Comparison of ENCODE assay signal across 15 cellular contexts in the genomic region with DNA sequence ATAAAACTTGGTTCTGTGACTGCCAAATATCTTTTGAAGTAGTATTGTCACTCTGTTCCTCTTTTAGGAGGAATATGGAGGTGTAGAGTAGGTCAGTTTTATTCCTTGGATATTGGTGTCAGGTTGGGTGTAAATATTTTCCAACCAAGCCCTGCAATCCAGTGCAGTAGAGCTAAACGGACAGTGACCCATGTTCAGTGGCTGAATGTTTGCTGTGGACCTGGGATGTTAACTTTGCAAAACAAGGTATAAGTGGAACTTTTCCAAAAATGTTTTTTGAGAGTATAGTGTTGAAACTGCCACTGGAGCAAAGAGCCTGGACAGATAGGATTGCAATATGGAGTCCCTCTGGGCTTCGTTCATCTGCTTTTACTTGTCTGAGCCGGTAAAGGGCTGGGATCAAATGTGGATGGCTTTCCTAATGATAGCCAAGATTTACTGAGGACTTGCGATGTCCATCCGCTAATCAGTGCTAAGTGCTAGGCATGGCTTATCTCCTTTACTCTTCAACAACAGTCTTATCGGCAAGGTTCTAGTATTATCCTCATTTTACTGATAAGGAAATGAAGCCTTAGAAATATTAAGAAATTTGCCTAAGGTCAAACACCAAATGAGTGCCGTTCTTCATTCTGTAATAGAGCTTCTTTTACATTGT.
DNase-seq lines count a peak whose midpoint lies in the region; ATAC-seq, FAIRE-seq and TF ChIP-seq lines count a peak whose summit lies in the region.
"Had no signal": no experiment of that assay in that cellular context is flagged by ENCODE, and none has a peak within 500 bp of the region (broad histone marks: within the 10 kb centered on the region; RNA-seq: fewer than 3 reads in every experiment).

No MANE protein-coding gene starts in this region.

- TF ChIP-seq EP300 in H1 (IDR thresholded peaks at IDR 0.05; ENCODE audit: borderline replicate concordance in 1 of 2, low read depth in 2 of 2, low read length in 2 of 2): no peak

- H3K23ac ChIP-seq in H9 (ENCODE audit: insufficient read length, low read depth, low read length) (no peak overlapping the region), H1 (ENCODE audit: insufficient read length) (no peak overlapping the region)

- no peak overlapping the region for H3K14ac ChIP-seq in H9 (ENCODE audit: insufficient read depth, low read length)
- no peak overlapping the region for H3K14ac ChIP-seq in H1 (ENCODE audit: insufficient read length)

- H3K27ac Mint-ChIP-seq in H9: peak overlapping the region in 2 of 3 experiments; percentile 1 to 21; a peak in 1 of 7 replicates
- peak overlapping the region; percentile 53 to 92 (median 79) for H3K27ac Mint-ChIP-seq in nephron
- H3K27ac Mint-ChIP-seq in naive thymus-derived CD8-positive, alpha-beta T cell: peak overlapping the region in 1 of 10 donors; percentile 2
- H3K27ac Mint-ChIP-seq: B cell; CD4-positive, alpha-beta T cell had no signal

- TF ChIP-seq POLR2A in H1 (IDR thresholded peaks at IDR 0.05; ENCODE audit: control extremely low read depth in 1 of 2, low read depth in 2 of 2, low read length in 2 of 2): no peak

- no peaks in the 10 kb centered on the region for H3K79me2 ChIP-seq in H9 (ENCODE audit: insufficient read depth, low read length)
- no peaks in the 10 kb centered on the region for H3K79me2 ChIP-seq in PC-3 (ENCODE audit: low read length)
- no peaks in the 10 kb centered on the region for H3K79me2 ChIP-seq in H1 (ENCODE audit: control insufficient read depth in 1 of 2, insufficient read depth in 2 of 2, low read length in 2 of 2)

- CTCF ChIA-PET in PC-3 (lab: Charles Lee) (no interaction called here), H1 (lab: Charles Lee; ENCODE audit: partially characterized antibody) (interaction anchor here (0.7 to 1.4 kb wide), 2 partner anchors 28 to 79 kb away, joined by 3 to 4 read pairs; no protein-coding TSS in a partner anchor)

- H3K4me3 ChIP-seq in PC-3 (ENCODE audit: low read length): no peak overlapping the region
- no peak overlapping the region for H3K4me3 ChIP-seq in H1 (ENCODE audit: extremely low read depth in 1 of 4, insufficient read depth in 2 of 4, low read depth in 3 of 4, low read length in 4 of 4)
- H3K4me3 ChIP-seq: GM23248 had no signal

- TF ChIP-seq CTCF in H9 (conservative IDR thresholded peaks at IDR 0.05) (no peak), PC-3 (conservative IDR thresholded peaks at IDR 0.05; ENCODE audit: low read depth, low read length) (no peak), H1 (IDR thresholded peaks at IDR 0.05; ENCODE audit: control extremely low read depth in 1 of 3, insufficient read depth in 1 of 3, low read depth in 1 of 3, low read length in 3 of 3) (no peak), nephron (IDR thresholded peaks at IDR 0.05; ENCODE audit: unreplicated experiment in 3 of 3) (no peak)

- H2BK15ac ChIP-seq in H9 (ENCODE audit: low read depth, low read length) (no peak overlapping the region), H1 (ENCODE audit: low read length) (no peak overlapping the region)

- no peak overlapping the region for H2BK5ac ChIP-seq in H9 (ENCODE audit: insufficient read length, low read length)
- H2BK5ac ChIP-seq in H1 (ENCODE audit: low read depth, low read length): no peak overlapping the region

- H2AFZ ChIP-seq in H9 (ENCODE audit: low read length) (no peak overlapping the region), PC-3 (ENCODE audit: low read length) (no peak overlapping the region; the same call in 1 of the 2 replicates), H1 (ENCODE audit: low read length) (0 out of 2 replicates have a peak overlapping the region, but pooled peaks have one; percentile 11)
- H2AFZ ChIP-seq: GM23248 had no signal

- no CpG with 5 or more reads among the region's 7 CpGs for WGBS in H9 (ENCODE audit: extremely low coverage, insufficient read length, low lambda C conversion rate)
- WGBS in H1 (ENCODE audit: extremely low coverage in 1 of 2, insufficient coverage in 1 of 2, insufficient read length in 1 of 2, insufficient replicate concordance in 2 of 2, low coverage in 1 of 2, low lambda C conversion rate in 2 of 2, missing lambda C conversion rate in 1 of 2), 2 experiments: 88% methylated on average over 7 of the region's 7 CpGs; no CpG with 5 or more reads in 1 of the 2 experiments

- H4K5ac ChIP-seq in H9 (ENCODE audit: insufficient read length, low read depth, low read length): no peak overlapping the region
- H4K5ac ChIP-seq in H1 (ENCODE audit: insufficient read length, low read depth, low read length): no peak overlapping the region

- H3K9ac ChIP-seq in H9 (ENCODE audit: extremely low read depth, insufficient read length, low read length) (no peak overlapping the region), PC-3 (ENCODE audit: low read length) (no peak overlapping the region), H1 (replicated peaks in 1 of 4; ENCODE audit: extremely low read depth in 1 of 4, low read depth in 3 of 4, low read length in 3 of 4) (no peak overlapping the region)
- H3K9ac ChIP-seq: GM23248 had no signal

- H2BK12ac ChIP-seq in H9 (ENCODE audit: insufficient read length, low read depth, low read length) (no peak overlapping the region), H1 (ENCODE audit: low read depth, low read length) (no peak overlapping the region)

- H2AK5ac ChIP-seq in H9 (ENCODE audit: insufficient read length, low read length): no peak overlapping the region
- no peak overlapping the region for H2AK5ac ChIP-seq in H1 (ENCODE audit: low read depth, low read length)

- H3K23me2 ChIP-seq in H9 (ENCODE audit: insufficient read length, low read depth, low read length, poor library complexity, severe bottlenecking) (no peaks in the 10 kb centered on the region), H1 (ENCODE audit: low read depth, low read length) (no peaks in the 10 kb centered on the region)

- H4K20me1 ChIP-seq in H9 (ENCODE audit: control insufficient read depth, insufficient read depth, insufficient read length) (no peaks in the 10 kb centered on the region), PC-3 (ENCODE audit: low read length) (no peaks in the 10 kb centered on the region), H1 (replicated peaks in 1 of 2; ENCODE audit: control insufficient read depth in 1 of 2, insufficient read depth in 2 of 2, low read length in 2 of 2) (no peaks in the 10 kb centered on the region)

- BruUV-seq in PC-3 (replicated peaks; lab: Mats Ljungman, UMichigan): no TSS peak

- peaks cover 14% of the 10 kb centered on the region for H3K4me1 ChIP-seq in H9 (ENCODE audit: insufficient read depth, low read length)
- peaks cover 44% of the 10 kb centered on the region for H3K4me1 ChIP-seq in PC-3 (ENCODE audit: insufficient read depth, low read length)
- H3K4me1 ChIP-seq in H1 (replicated peaks in 1 of 4; ENCODE audit: control insufficient read depth in 3 of 4, insufficient read depth in 4 of 4, low read length in 3 of 4): peaks cover 1 to 18% (median 6%) of the 10 kb centered on the region in 4 experiments; a peak in 6 of 7 replicates

- H3T11ph ChIP-seq in H9 (ENCODE audit: low read length): no peak overlapping the region

- H3K9me3 ChIP-seq in H9 (ENCODE audit: control insufficient read depth, low read depth, low read length) (no peaks in the 10 kb centered on the region), PC-3 (ENCODE audit: low read length) (no peaks in the 10 kb centered on the region), H1 (ENCODE audit: insufficient read depth in 2 of 2, low read depth in 1 of 2, low read length in 1 of 2) (no peaks in the 10 kb centered on the region)

- H3K36me3 ChIP-seq in PC-3 (ENCODE audit: low read depth, low read length) (no peaks in the 10 kb centered on the region), H1 (ENCODE audit: control insufficient read depth in 2 of 4, insufficient read depth in 4 of 4, low read length in 3 of 4) (no peaks in the 10 kb centered on the region)

- H4K91ac ChIP-seq in H9 (ENCODE audit: insufficient read length, low read depth, low read length) (no peak overlapping the region), H1 (replicated peaks; ENCODE audit: insufficient read length, low read length) (no peak overlapping the region)

- H3K56ac ChIP-seq in H9 (ENCODE audit: insufficient read length, low read depth, low read length): no peak overlapping the region
- H3K56ac ChIP-seq in H1 (replicated peaks; ENCODE audit: insufficient read length, low read depth, low read length): no peak overlapping the region

- no peaks in the 10 kb centered on the region for H3K27me3 ChIP-seq in H9 (ENCODE audit: insufficient read depth, low read length)
- no peaks in the 10 kb centered on the region for H3K27me3 ChIP-seq in PC-3 (ENCODE audit: low read length)
- no peaks in the 10 kb centered on the region for H3K27me3 ChIP-seq in H1 (replicated peaks in 1 of 4; ENCODE audit: control insufficient read depth in 3 of 4, extremely low read depth in 1 of 4, insufficient read depth in 3 of 4, low read length in 3 of 4)

- POLR2A ChIA-PET in PC-3 (lab: Charles Lee; ENCODE audit: unreplicated experiment) (no interaction called here), H1 (lab: Charles Lee; ENCODE audit: partially characterized antibody) (interaction anchor here (1.7 kb wide), 1 partner anchor 67 kb away, joined by 4 read pairs; no protein-coding TSS in a partner anchor)
- POLR2A ChIA-PET in naive thymus-derived CD8-positive, alpha-beta T cell (lab: Charles Lee): no interaction called here

- H3K4ac ChIP-seq in H9 (ENCODE audit: low read depth, low read length) (no peak overlapping the region), H1 (replicated peaks; ENCODE audit: insufficient read length, low read depth, low read length) (no peak overlapping the region)

- no peaks in the 10 kb centered on the region for H3K79me1 ChIP-seq in H9 (ENCODE audit: insufficient read depth, low read depth, low read length, poor library complexity, severe bottlenecking)
- no peaks in the 10 kb centered on the region for H3K79me1 ChIP-seq in H1 (ENCODE audit: low read depth, low read length)

- H3K27me3 Mint-ChIP-seq in H9 (ENCODE audit: low read depth) (peaks cover 2% of the 10 kb centered on the region; the same call in 1 of the 2 replicates), nephron (ENCODE audit: low read depth) (no peaks in the 10 kb centered on the region)
- H3K27me3 Mint-ChIP-seq in naive thymus-derived CD8-positive, alpha-beta T cell: no peaks in the 10 kb centered on the region
- H3K27me3 Mint-ChIP-seq: B cell; CD4-positive, alpha-beta T cell had no signal

- peaks cover 3% of the 10 kb centered on the region for H3F3A ChIP-seq in PC-3 (ENCODE audit: low read length, unreplicated experiment)

- H3K9me2 ChIP-seq in PC-3 (replicated peaks; ENCODE audit: low read length): no peaks in the 10 kb centered on the region

- H3K4me2 ChIP-seq in H9 (ENCODE audit: insufficient read depth, insufficient read length, low read length) (no peak overlapping the region), PC-3 (ENCODE audit: low read length) (no peak overlapping the region), H1 (ENCODE audit: insufficient read depth in 1 of 2, low read depth in 2 of 2, low read length in 2 of 2) (no peak overlapping the region)

- no peak for FAIRE-seq in H1 (lab: Jason Lieb, UNC)
- FAIRE-seq: A204.1, GM12891 had no signal

- H3K18ac ChIP-seq in H9 (ENCODE audit: insufficient read length, low read depth, low read length): no peak overlapping the region
- no peak overlapping the region for H3K18ac ChIP-seq in H1 (ENCODE audit: extremely low read depth, low read length)

- H2BK20ac ChIP-seq in H9 (ENCODE audit: low read depth, low read length, poor library complexity, severe bottlenecking): no peak overlapping the region
- 0 out of 2 replicates have a peak overlapping the region, but pooled peaks have one; percentile 41 for H2BK20ac ChIP-seq in H1 (ENCODE audit: low read length)

- no peak overlapping the region for H4K8ac ChIP-seq in H9 (replicated peaks; ENCODE audit: insufficient read length, low read depth, low read length)
- H4K8ac ChIP-seq in H1 (ENCODE audit: extremely low read depth, insufficient read depth, low read length): no peak overlapping the region

- no peak for DNase-seq in H9
- DNase-seq in PC-3: no peak
- no peak for DNase-seq in H1 (ENCODE audit: low read depth in 1 of 2, low spot score in 2 of 2)
- DNase-seq in Right ventricle myocardium superior: no peak
- DNase-seq in naive thymus-derived CD8-positive, alpha-beta T cell: no peak
- no peak for DNase-seq in NCI-H510A treated with DMSO at 0.1 percent for 48 hours (lab: John Stamatoyannopoulos, UW)
- DNase-seq: C1 segment of cervical spinal cord; Calu3; CD4-positive, alpha-beta T cell; DMS 273 treated with DMSO at 0.1 percent for 48 hours; GM23248 had no signal

- ATAC-seq in PC-3 (no peak), Right ventricle myocardium superior (ENCODE audit: poor library complexity) (no peak)
- no peak for ATAC-seq in naive thymus-derived CD8-positive, alpha-beta T cell

- H3K9me3 Mint-ChIP-seq in H9 (peaks cover 0 to 4% of the 10 kb centered on the region in 2 experiments; a peak in 1 of 5 replicates), nephron (peaks cover 4% of the 10 kb centered on the region)
- H3K9me3 Mint-ChIP-seq in naive thymus-derived CD8-positive, alpha-beta T cell: peaks cover 0 to 3% (median 0%) of the 10 kb centered on the region in 9 donors
- H3K9me3 Mint-ChIP-seq: CD4-positive, alpha-beta T cell had no signal

- TF ChIP-seq RAD21 in H1 (IDR thresholded peaks at IDR 0.05 in 1 of 2, conservative IDR thresholded peaks at IDR 0.05 in 1 of 2; ENCODE audit: low read depth in 2 of 2, low read length in 2 of 2): no peak

- H3K27ac ChIP-seq in H9 (ENCODE audit: insufficient read length, low read depth, low read length) (no peak overlapping the region), PC-3 (ENCODE audit: low read length) (0 out of 2 replicates have a peak overlapping the region, but pooled peaks have one; percentile 4), H1 (ENCODE audit: low read depth, low read length) (no peak overlapping the region)
- H3K27ac ChIP-seq: GM23248 had no signal

- H2BK120ac ChIP-seq in H9 (ENCODE audit: low read depth, low read length, poor library complexity, severe bottlenecking) (no peak overlapping the region), H1 (replicated peaks; ENCODE audit: low read depth, low read length) (no peak overlapping the region)

- H3K36me3 Mint-ChIP-seq in H9 (ENCODE audit: insufficient read depth in 1 of 3, low read depth in 3 of 3) (peaks cover 2 to 4% (median 3%) of the 10 kb centered on the region in 3 experiments; a peak in 2 of 7 replicates), nephron (ENCODE audit: low read depth) (no peaks in the 10 kb centered on the region)
- no peaks in the 10 kb centered on the region for H3K36me3 Mint-ChIP-seq in naive thymus-derived CD8-positive, alpha-beta T cell

- no peak overlapping the region for H3K4me3 Mint-ChIP-seq in H9
- no peak overlapping the region for H3K4me3 Mint-ChIP-seq in nephron
- no peak overlapping the region for H3K4me3 Mint-ChIP-seq in naive thymus-derived CD8-positive, alpha-beta T cell
- H3K4me3 Mint-ChIP-seq: B cell; CD4-positive, alpha-beta T cell had no signal

- intact Hi-C loops in PC-3 (cut with micrococcal nuclease): loop anchor here (5.0 kb wide), 1 partner anchor 423 kb away; no protein-coding TSS in a partner anchor
- intact Hi-C loops in Right ventricle myocardium superior (cut with DNase I): no loop called here

- H3K4me1 Mint-ChIP-seq in H9 (peaks cover 35 to 40% of the 10 kb centered on the region in 2 experiments), nephron (peaks cover 52% of the 10 kb centered on the region)
- H3K4me1 Mint-ChIP-seq in naive thymus-derived CD8-positive, alpha-beta T cell: peaks cover 3 to 15% (median 5%) of the 10 kb centered on the region in 4 donors
